ENCODE assay signal across 1 cellular context in genomic region chr17:63854709-63855108, GRCh38.
TF ChIP-seq lines count a peak whose summit lies in the region.

No MANE protein-coding gene starts in this region.

TF ChIP-seq in HepG2, 621 proteins besides CTCF, POLR2A, EP300 and RAD21 (continued from another document and continues in another):
- TF ChIP-seq ZNF770 (CRISPR knock-in tag; IDR thresholded peaks at IDR 0.05) (no peak), ELF4 (CRISPR knock-in tag; IDR thresholded peaks at IDR 0.05; ENCODE audit: borderline replicate concordance) (no peak), IRX3 (CRISPR knock-in tag; IDR thresholded peaks at IDR 0.05; ENCODE audit: borderline replicate concordance, low read depth) (no peak), ZBTB43 (CRISPR knock-in tag; conservative IDR thresholded peaks at IDR 0.05) (no peak), NPAS2 (CRISPR knock-in tag; IDR thresholded peaks at IDR 0.05; ENCODE audit: borderline replicate concordance) (no peak), RXRB (CRISPR knock-in tag; IDR thresholded peaks at IDR 0.05; ENCODE audit: borderline replicate concordance) (peak; percentile 67; the same call in 1 of the 2 replicates), ZNF562 (CRISPR knock-in tag; IDR thresholded peaks at IDR 0.05; ENCODE audit: borderline replicate concordance) (no peak), ZKSCAN8 (CRISPR knock-in tag; IDR thresholded peaks at IDR 0.05; ENCODE audit: borderline replicate concordance) (no peak), JARID2 (CRISPR knock-in tag; IDR thresholded peaks at IDR 0.05; ENCODE audit: insufficient replicate concordance) (no peak), CREM (IDR thresholded peaks at IDR 0.05) (no peak), CREM (CRISPR knock-in tag; IDR thresholded peaks at IDR 0.05) (no peak), XBP1 (CRISPR knock-in tag; IDR thresholded peaks at IDR 0.05) (no peak), JUNB (CRISPR knock-in tag; IDR thresholded peaks at IDR 0.05; ENCODE audit: borderline replicate concordance) (no peak), NFIC (IDR thresholded peaks at IDR 0.05; ENCODE audit: low read length) (no peak), CREBL2 (CRISPR knock-in tag; IDR thresholded peaks at IDR 0.05; ENCODE audit: borderline replicate concordance) (no peak), MIXL1 (CRISPR knock-in tag; IDR thresholded peaks at IDR 0.05) (peak; percentile 51; the same call in 1 of the 2 replicates), MEIS2 (CRISPR knock-in tag; IDR thresholded peaks at IDR 0.05) (no peak), PATZ1 (CRISPR knock-in tag; IDR thresholded peaks at IDR 0.05) (no peak), ZNF674 (CRISPR knock-in tag; IDR thresholded peaks at IDR 0.05; ENCODE audit: low read depth) (no peak), ZNF367 (CRISPR knock-in tag; IDR thresholded peaks at IDR 0.05; ENCODE audit: borderline replicate concordance) (no peak), ZNF235 (CRISPR knock-in tag; IDR thresholded peaks at IDR 0.05; ENCODE audit: borderline replicate concordance) (no peak), POGZ (CRISPR knock-in tag; IDR thresholded peaks at IDR 0.05) (no peak), SIN3B (IDR thresholded peaks at IDR 0.05; ENCODE audit: low read length) (no peak), NR2F6 (IDR thresholded peaks at IDR 0.05) (peak; percentile 44; the same call in 1 of the 2 replicates), NR2F6 (CRISPR knock-in tag; IDR thresholded peaks at IDR 0.05) (peak; percentile 51), ZNF781 (CRISPR knock-in tag; IDR thresholded peaks at IDR 0.05; ENCODE audit: borderline replicate concordance, not compliant biosample characterization) (no peak), CCDC6 (CRISPR knock-in tag; IDR thresholded peaks at IDR 0.05) (no peak), ZBTB40 (IDR thresholded peaks at IDR 0.05) (no peak), ZBTB40 (CRISPR knock-in tag; IDR thresholded peaks at IDR 0.05) (no peak), ZNF337 (CRISPR knock-in tag; IDR thresholded peaks at IDR 0.05; ENCODE audit: borderline replicate concordance, low read depth) (no peak), ZNF142 (CRISPR knock-in tag; IDR thresholded peaks at IDR 0.05) (no peak), RORA (CRISPR knock-in tag; IDR thresholded peaks at IDR 0.05) (no peak), ESRRA (CRISPR knock-in tag; IDR thresholded peaks at IDR 0.05; ENCODE audit: low read depth) (peak; percentile 75; the same call in 1 of the 2 replicates), IRF2 (CRISPR knock-in tag; IDR thresholded peaks at IDR 0.05) (no peak; the same call in 1 of the 2 replicates), KLF12 (CRISPR knock-in tag; IDR thresholded peaks at IDR 0.05; ENCODE audit: borderline replicate concordance) (no peak; the same call in 1 of the 2 replicates), RBFOX2 (IDR thresholded peaks at IDR 0.05; ENCODE audit: low read depth, low read length) (no peak), ZNF883 (CRISPR knock-in tag; IDR thresholded peaks at IDR 0.05; ENCODE audit: not compliant biosample characterization) (no peak), FOXP4 (CRISPR knock-in tag; IDR thresholded peaks at IDR 0.05) (no peak; the same call in 1 of the 2 replicates), MED13 (CRISPR knock-in tag; IDR thresholded peaks at IDR 0.05) (no peak), ZNF44 (CRISPR knock-in tag; IDR thresholded peaks at IDR 0.05) (no peak)
